In genomic region chrX:23052324-23052723, GRCh38 we compare ENCODE assay signal across 33 cellular contexts. TPM values are rescaled to one million over a fixed set of nuclear protein-coding genes. Genes with fewer than 3 reads are reported as not detected.
"Had no signal": no experiment of that assay in that cellular context is flagged by ENCODE, and none has a peak within 500 bp of the region (broad histone marks: within the 10 kb centered on the region; RNA-seq: fewer than 3 reads in every experiment).

No MANE protein-coding gene starts in this region.

- H3K27me3 Mint-ChIP-seq: activated CD4-positive, alpha-beta T cell treated with anti-CD3 and anti-CD28 coated beads, Interleukin-2, amount 10 ng/mL, durations not matched to agents 24 days and 14 days; activated CD8-positive, alpha-beta T cell treated with anti-CD3 and anti-CD28 coated beads for 36 hours; activated naive CD8-positive, alpha-beta T cell treated with anti-CD3 and anti-CD28 coated beads for 36 hours; activated T-helper 17 cell treated with anti-CD3 and anti-CD28 coated beads, Interleukin-2, amount 50 U/mL, for 72 hours; brain had no signal

- H3K4me1 ChIP-seq: SJCRH30 had no signal

- H3K4me3 ChIP-seq: MG63, SJCRH30, SK-N-MC had no signal

- H3K4me3 Mint-ChIP-seq: activated CD4-positive, alpha-beta T cell treated with anti-CD3 and anti-CD28 coated beads, Interleukin-2, amount 10 ng/mL, durations not matched to agents 24 days and 14 days; activated CD8-positive, alpha-beta T cell treated with anti-CD3 and anti-CD28 coated beads for 36 hours; activated naive CD8-positive, alpha-beta T cell treated with anti-CD3 and anti-CD28 coated beads for 36 hours; activated T-cell treated with anti-CD3 and anti-CD28 coated beads, Interleukin-2, amount 50 U/mL, for 72 hours; activated T-helper 17 cell treated with anti-CD3 and anti-CD28 coated beads, Interleukin-2, amount 50 U/mL, for 72 hours; brain had no signal

- H3K9me3 ChIP-seq: MG63, SJCRH30 had no signal

- H3K4me1 Mint-ChIP-seq: activated CD4-positive, alpha-beta T cell treated with anti-CD3 and anti-CD28 coated beads, Interleukin-2, amount 10 ng/mL, durations not matched to agents 24 days and 14 days; activated naive CD8-positive, alpha-beta T cell treated with anti-CD3 and anti-CD28 coated beads for 36 hours; activated T-helper 17 cell treated with anti-CD3 and anti-CD28 coated beads, Interleukin-2, amount 50 U/mL, for 72 hours; brain had no signal

- H3K27me3 ChIP-seq: MG63, SJCRH30 had no signal

- H3K9me3 Mint-ChIP-seq: activated CD4-positive, alpha-beta T cell treated with anti-CD3 and anti-CD28 coated beads, Interleukin-2, amount 10 ng/mL, durations not matched to agents 24 days and 14 days; activated CD8-positive, alpha-beta T cell treated with anti-CD3 and anti-CD28 coated beads for 36 hours; activated naive CD8-positive, alpha-beta T cell treated with anti-CD3 and anti-CD28 coated beads for 36 hours; activated T-cell treated with anti-CD3 and anti-CD28 coated beads, Interleukin-2, amount 50 U/mL, for 72 hours; activated T-helper 17 cell treated with anti-CD3 and anti-CD28 coated beads, Interleukin-2, amount 50 U/mL, for 72 hours had no signal

- H3K36me3 Mint-ChIP-seq: activated naive CD8-positive, alpha-beta T cell treated with anti-CD3 and anti-CD28 coated beads for 36 hours; brain had no signal

- DNase-seq: activated CD4-positive, alpha-beta T cell treated with anti-CD3 and anti-CD28 coated beads, Interleukin-2, amount 10 ng/mL, durations not matched to agents 24 days and 14 days; activated CD4-positive, alpha-beta T cell treated with anti-CD3 and anti-CD28 coated beads, Interleukin-2, amount 50 U/mL, for 4 hours; activated CD8-positive, alpha-beta T cell treated with anti-CD3 and anti-CD28 coated beads for 36 hours; activated effector memory CD4-positive, alpha-beta T cell treated with anti-CD3 and anti-CD28 coated beads, Interleukin-2, amount 50 U/mL, for 16 hours; activated naive CD4-positive, alpha-beta T cell; activated naive CD4-positive, alpha-beta T cell treated with anti-CD3 and anti-CD28 coated beads, Interleukin-2, amount 50 U/mL, for 16 hours; activated naive CD8-positive, alpha-beta T cell treated with anti-CD3 and anti-CD28 coated beads for 36 hours; activated T-cell treated with anti-CD3 and anti-CD28 coated beads, Interleukin-2, amount 50 U/mL, for 1 hour; activated T-cell treated with anti-CD3 and anti-CD28 coated beads, Interleukin-2, amount 50 U/mL, for 72 hours; central memory CD4-positive, alpha-beta T cell; Kasumi-1; KG1; MG63; NCI-H1048; NCI-H1436 treated with DMSO at 0.1 percent for 48 hours; NCI-H1694 treated with DMSO at 0.1 percent for 48 hours; NCI-H2029; NCI-H345; NCI-H524 treated with DMSO at 0.1 percent for 48 hours; NK-92 treated with Interleukin-12 subunit alpha and Interleukin-12 subunit beta, amount 100 ng/mL, for 24 hours; OCI-M1; SHP77; SJCRH30; T1000; WERI-Rb-1 had no signal

- H3K36me3 ChIP-seq: MG63, SJCRH30, WERI-Rb-1 had no signal

- ATAC-seq: activated CD8-positive, alpha-beta T cell treated with anti-CD3 and anti-CD28 coated beads for 36 hours; activated T-cell treated with anti-CD3 and anti-CD28 coated beads, Interleukin-2, amount 50 U/mL, for 72 hours; activated T-helper 17 cell treated with anti-CD3 and anti-CD28 coated beads, Interleukin-2, amount 50 U/mL, for 72 hours had no signal

- H3K27ac ChIP-seq: SJCRH30, SK-N-MC, WERI-Rb-1 had no signal

- H3K27ac Mint-ChIP-seq: activated CD4-positive, alpha-beta T cell treated with anti-CD3 and anti-CD28 coated beads, Interleukin-2, amount 10 ng/mL, durations not matched to agents 24 days and 14 days; activated CD8-positive, alpha-beta T cell treated with anti-CD3 and anti-CD28 coated beads for 36 hours; activated naive CD8-positive, alpha-beta T cell treated with anti-CD3 and anti-CD28 coated beads for 36 hours; activated T-cell treated with anti-CD3 and anti-CD28 coated beads, Interleukin-2, amount 50 U/mL, for 72 hours; activated T-helper 17 cell treated with anti-CD3 and anti-CD28 coated beads, Interleukin-2, amount 50 U/mL, for 72 hours; brain had no signal

RNA-seq across cellular contexts. Expression of gene DDX53, which starts 52.6 kb away (rescaled TPM):
- total RNA-seq: activated CD4-positive, alpha-beta T cell treated with anti-CD3 and anti-CD28 coated beads, Interleukin-2, amount 10 ng/mL, durations not matched to agents 24 days and 14 days; activated CD8-positive, alpha-beta memory T cell treated with anti-CD3 and anti-CD28 coated beads for 36 hours; activated CD8-positive, alpha-beta T cell treated with anti-CD3 and anti-CD28 coated beads for 36 hours; activated naive CD8-positive, alpha-beta T cell treated with anti-CD3 and anti-CD28 coated beads for 36 hours; activated T-cell treated with anti-CD3 and anti-CD28 coated beads, Interleukin-2, amount 50 U/mL, for 72 hours; activated T-helper 17 cell treated with anti-CD3 and anti-CD28 coated beads, Interleukin-2, amount 50 U/mL, for 72 hours; cerebellum; NCI-H460; T-helper 1 cell treated with Interleukin-12 subunit alpha and Interleukin-12 subunit beta and Interleukin-4 antibody, amounts not matched to agents 30 ng/mL and 1 ng/mL, for 36 hours; T-helper 2 cell treated with Interferon-gamma antibody and Interleukin-4, amounts not matched to agents 100 ng/mL and 5 ng/mL, for 36 hours had no signal
